In genomic region chr1:102098081-102098480, GRCh38 we compare ENCODE assay signal across 33 cellular contexts.
"Had no signal": no experiment of that assay in that cellular context is flagged by ENCODE, and none has a peak within 500 bp of the region (broad histone marks: within the 10 kb centered on the region; RNA-seq: fewer than 3 reads in every experiment).

No MANE protein-coding gene starts in this region.

- H3K27ac Mint-ChIP-seq: activated CD4-positive, alpha-beta memory T cell treated with anti-CD3 and anti-CD28 coated beads, Interleukin-2, amount 10 ng/mL, durations not matched to agents 7 days and 5 days; activated CD8-positive, alpha-beta memory T cell treated with anti-CD3 and anti-CD28 coated beads, Interleukin-2, amount 10 ng/mL, durations not matched to agents 7 days and 5 days; activated naive CD8-positive, alpha-beta T cell treated with anti-CD3 and anti-CD28 coated beads for 36 hours; IgD-negative memory B cell had no signal

- H3K36me3 Mint-ChIP-seq: activated CD8-positive, alpha-beta memory T cell treated with anti-CD3 and anti-CD28 coated beads, Interleukin-2, amount 10 ng/mL, durations not matched to agents 7 days and 5 days; activated naive CD8-positive, alpha-beta T cell treated with anti-CD3 and anti-CD28 coated beads for 36 hours; IgD-negative memory B cell had no signal

- H3K4me3 ChIP-seq: ascending aorta, cardiac muscle cell, MG63, SJSA1 had no signal

- H3K27me3 Mint-ChIP-seq: activated CD4-positive, alpha-beta memory T cell treated with anti-CD3 and anti-CD28 coated beads, Interleukin-2, amount 10 ng/mL, durations not matched to agents 7 days and 5 days; activated CD8-positive, alpha-beta memory T cell treated with anti-CD3 and anti-CD28 coated beads, Interleukin-2, amount 10 ng/mL, durations not matched to agents 7 days and 5 days; activated naive CD8-positive, alpha-beta T cell treated with anti-CD3 and anti-CD28 coated beads for 36 hours; central memory CD8-positive, alpha-beta T cell; IgD-negative memory B cell had no signal

- H3K4me1 ChIP-seq: ascending aorta, SJSA1 had no signal

- H3K9me3 Mint-ChIP-seq: activated CD4-positive, alpha-beta memory T cell treated with anti-CD3 and anti-CD28 coated beads, Interleukin-2, amount 10 ng/mL, durations not matched to agents 7 days and 5 days; activated naive CD8-positive, alpha-beta T cell treated with anti-CD3 and anti-CD28 coated beads for 36 hours; IgD-negative memory B cell had no signal

- H3K27ac ChIP-seq: ascending aorta, cardiac muscle cell, SJSA1, WERI-Rb-1 had no signal

- H3K27me3 ChIP-seq: ascending aorta, cardiac muscle cell, MG63, SJSA1 had no signal

- H3K4me1 Mint-ChIP-seq: activated CD4-positive, alpha-beta memory T cell treated with anti-CD3 and anti-CD28 coated beads, Interleukin-2, amount 10 ng/mL, durations not matched to agents 7 days and 5 days; activated CD8-positive, alpha-beta memory T cell treated with anti-CD3 and anti-CD28 coated beads, Interleukin-2, amount 10 ng/mL, durations not matched to agents 7 days and 5 days; activated naive CD8-positive, alpha-beta T cell treated with anti-CD3 and anti-CD28 coated beads for 36 hours; central memory CD8-positive, alpha-beta T cell; IgD-negative memory B cell had no signal

- DNase-seq: activated CD4-positive, alpha-beta memory T cell treated with anti-CD3 and anti-CD28 coated beads, Interleukin-2, amount 10 ng/mL, durations not matched to agents 7 days and 5 days; activated CD4-positive, alpha-beta T cell treated with anti-CD3 and anti-CD28 coated beads for 1 hour; activated CD4-positive, alpha-beta T cell treated with anti-CD3 and anti-CD28 coated beads for 48 hours; activated CD4-positive, CD25-positive, alpha-beta regulatory T cell; activated CD8-positive, alpha-beta memory T cell treated with anti-CD3 and anti-CD28 coated beads for 24 hours; activated CD8-positive, alpha-beta memory T cell treated with anti-CD3 and anti-CD28 coated beads, Interleukin-2, amount 10 ng/mL, durations not matched to agents 7 days and 5 days; activated CD8-positive, alpha-beta memory T cell treated with anti-CD3 and anti-CD28 coated beads, Interleukin-2, amount 50 U/mL, for 48 hours; activated effector memory CD4-positive, alpha-beta T cell treated with Interleukin-2 at 50 U/mL for 16 hours; activated naive CD4-positive, alpha-beta T cell; activated naive CD4-positive, alpha-beta T cell treated with anti-CD3 and anti-CD28 coated beads, Interleukin-2, amount 50 U/mL, for 16 hours; activated naive CD8-positive, alpha-beta T cell treated with anti-CD3 and anti-CD28 coated beads for 36 hours; activated T-cell treated with anti-CD3 and anti-CD28 coated beads, Interleukin-2, amount 50 U/mL, for 48 hours; amygdala; Karpas-422; KBM-7; MG63; NCI-H1048; NCI-H1105 treated with DMSO at 0.1 percent for 48 hours; NCI-H1436; NCI-H1694; NCI-H1930; NCI-H2081 treated with DMSO at 0.1 percent for 48 hours; NCI-H345; NCI-H524 treated with DMSO at 0.1 percent for 48 hours; OCI-M1; SHP77 treated with DMSO at 0.1 percent for 48 hours; T1000; WERI-Rb-1 had no signal

- H3K9me3 ChIP-seq: ascending aorta, MG63, SJSA1 had no signal

- H3K4me3 Mint-ChIP-seq: activated CD4-positive, alpha-beta memory T cell treated with anti-CD3 and anti-CD28 coated beads, Interleukin-2, amount 10 ng/mL, durations not matched to agents 7 days and 5 days; activated CD8-positive, alpha-beta memory T cell treated with anti-CD3 and anti-CD28 coated beads, Interleukin-2, amount 10 ng/mL, durations not matched to agents 7 days and 5 days; activated naive CD8-positive, alpha-beta T cell treated with anti-CD3 and anti-CD28 coated beads for 36 hours; central memory CD8-positive, alpha-beta T cell; IgD-negative memory B cell had no signal

- H3K36me3 ChIP-seq: ascending aorta, cardiac muscle cell, MG63, SJSA1, WERI-Rb-1 had no signal
